ENCODE assay signal across 17 cellular contexts in the genomic region with DNA sequence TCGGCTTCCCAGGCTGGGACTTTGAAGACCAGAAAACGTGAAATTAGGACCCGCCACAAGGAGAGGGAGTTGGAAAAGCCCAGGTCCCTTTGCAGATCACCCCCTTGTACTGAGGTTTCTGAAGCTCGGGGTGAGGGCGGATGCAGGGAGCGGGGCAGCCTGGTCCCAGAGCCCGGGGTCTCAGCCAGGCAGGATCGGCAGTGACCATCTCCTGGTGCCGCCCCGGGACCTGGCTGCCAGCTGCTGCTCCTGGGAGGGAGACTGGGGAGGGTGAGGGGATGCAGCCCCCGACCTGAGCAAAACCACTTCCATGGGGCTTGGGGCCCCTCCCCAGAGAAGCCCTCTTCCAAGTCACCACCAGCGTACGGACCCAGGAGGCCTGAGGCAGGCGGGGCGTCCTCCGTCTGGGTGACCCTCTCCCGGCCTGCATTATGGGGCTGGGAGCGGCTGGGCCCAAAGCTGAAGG. TPM values are rescaled to one million over a fixed set of nuclear protein-coding genes. Genes with fewer than 3 reads are reported as not detected.
DNase-seq lines count a peak whose midpoint lies in the region; ATAC-seq and TF ChIP-seq lines count a peak whose summit lies in the region.
"Had no signal": no experiment of that assay in that cellular context is flagged by ENCODE, and none has a peak within 500 bp of the region (broad histone marks: within the 10 kb centered on the region; RNA-seq: fewer than 3 reads in every experiment).

No MANE protein-coding gene starts in this region.

- H3K27me3 Mint-ChIP-seq in activated CD4-positive, alpha-beta T cell treated with anti-CD3 and anti-CD28 coated beads for 36 hours, result no peaks in the 10 kb centered on the region
- H3K27me3 Mint-ChIP-seq in natural killer cell treated with Interleukin-12 subunit alpha and Interleukin-12 subunit beta and Interleukin-15 and Interleukin-18, amount 100 ng/mL, for 72 hours, result no peaks in the 10 kb centered on the region

- H3K9me3 ChIP-seq in DND-41 (ENCODE audit: insufficient read depth, low read length, severe bottlenecking) (no peaks in the 10 kb centered on the region), esophagus muscularis mucosa (no peaks in the 10 kb centered on the region)
- H3K9me3 ChIP-seq: neutrophil, sigmoid colon had no signal

- peaks cover 8% of the 10 kb centered on the region; the same call in 1 of the 2 replicates for H3K79me2 ChIP-seq in DND-41 (ENCODE audit: insufficient read depth, low read length)

- CTCF ChIA-PET in activated CD4-positive, alpha-beta T cell treated with anti-CD3 and anti-CD28 coated beads for 36 hours (lab: Charles Lee), result interaction anchor here (1.1 to 4.5 kb wide), 4 partner anchors 14 to 66 kb away, joined by 3 to 23 read pairs (median 6); a partner anchor contains a TSS

- H3K4me3 ChIP-seq in DND-41 (ENCODE audit: low read depth in 1 of 2, low read length in 2 of 2) (peak overlapping the region in 1 of 2 experiments; percentile 57; a peak in 3 of 4 replicates), esophagus muscularis mucosa (no peak overlapping the region)
- H3K4me3 ChIP-seq: sigmoid colon had no signal

- peaks cover 4% of the 10 kb centered on the region for H3K9me3 Mint-ChIP-seq in activated CD4-positive, alpha-beta T cell treated with anti-CD3 and anti-CD28 coated beads for 36 hours (ENCODE audit: low read depth)
- H3K9me3 Mint-ChIP-seq in activated naive CD4-positive, alpha-beta T cell treated with anti-CD3 and anti-CD28 coated beads, Interleukin-2, amount 50 U/mL, for 72 hours, result peaks cover 0 to 3% of the 10 kb centered on the region in 2 donors
- no peaks in the 10 kb centered on the region for H3K9me3 Mint-ChIP-seq in natural killer cell treated with Interleukin-12 subunit alpha and Interleukin-12 subunit beta and Interleukin-15 and Interleukin-18, amount 100 ng/mL, for 72 hours

- H3K4me1 ChIP-seq in DND-41 (ENCODE audit: insufficient read depth, low read length), result peaks cover 94% of the 10 kb centered on the region
- peaks cover 27 to 31% (median 28%) of the 10 kb centered on the region in 4 donors for H3K4me1 ChIP-seq in esophagus muscularis mucosa

- H3K27ac ChIP-seq in DND-41 (ENCODE audit: low read length), result peak overlapping the region; percentile 99
- no peak overlapping the region for H3K27ac ChIP-seq in esophagus muscularis mucosa (replicated peaks in 1 of 4)
- H3K27ac ChIP-seq: neutrophil, sigmoid colon had no signal

- H3K27ac Mint-ChIP-seq in activated CD4-positive, alpha-beta T cell treated with anti-CD3 and anti-CD28 coated beads for 36 hours, result peak overlapping the region; percentile 100
- peak overlapping the region; percentile 97 to 100 for H3K27ac Mint-ChIP-seq in activated naive CD4-positive, alpha-beta T cell treated with anti-CD3 and anti-CD28 coated beads, Interleukin-2, amount 50 U/mL, for 72 hours
- H3K27ac Mint-ChIP-seq in natural killer cell treated with Interleukin-12 subunit alpha and Interleukin-12 subunit beta and Interleukin-15 and Interleukin-18, amount 100 ng/mL, for 72 hours, result peak overlapping the region; percentile 14 to 88

- peak overlapping the region; percentile 22; the same call in 1 of the 2 replicates for H2AFZ ChIP-seq in DND-41 (ENCODE audit: low read depth, low read length)

- POLR2A ChIA-PET in activated CD4-positive, alpha-beta T cell treated with anti-CD3 and anti-CD28 coated beads for 36 hours (lab: Charles Lee), result interaction anchor here (1.0 to 9.6 kb wide), 3 partner anchors 15 to 97 kb away, joined by 3 to 94 read pairs (median 3); a partner anchor contains a TSS

- DNase-seq in activated CD4-positive, alpha-beta T cell treated with anti-CD3 and anti-CD28 coated beads for 36 hours, result peak; percentile 48
- no peak for DNase-seq in activated CD4-positive, alpha-beta T cell treated with anti-CD3 and anti-CD28 coated beads, Interleukin-2, amount 50 U/mL, for 4 hours
- DNase-seq in DND-41, result peak; percentile 80
- DNase-seq in activated naive CD4-positive, alpha-beta T cell treated with anti-CD3 and anti-CD28 coated beads, Interleukin-2, amount 50 U/mL, for 72 hours (ENCODE audit: low spot score in 2 of 2), result no peak
- DNase-seq in natural killer cell treated with Interleukin-12 subunit alpha and Interleukin-12 subunit beta and Interleukin-15 and Interleukin-18, amount 100 ng/mL, for 72 hours (ENCODE audit: low spot score), result no peak
- no peak for DNase-seq in esophagus muscularis mucosa (ENCODE audit: extremely low spot score)
- DNase-seq: DMS153, Kasumi-1, NCI-H1930, NCI-H526, substantia nigra had no signal

- TF ChIP-seq EP300 in esophagus muscularis mucosa (IDR thresholded peaks at IDR 0.05), result no peak

- peak overlapping the region; percentile 88 for H3K4me2 ChIP-seq in DND-41 (ENCODE audit: insufficient read depth, low read length)

- no peak for TF ChIP-seq CTCF in DND-41 (IDR thresholded peaks at IDR 0.05; ENCODE audit: borderline replicate concordance, extremely low read depth, low read length, poor library complexity, severe bottlenecking)
- no peak for TF ChIP-seq CTCF in esophagus muscularis mucosa (IDR thresholded peaks at IDR 0.05)

- H3K36me3 ChIP-seq in DND-41 (ENCODE audit: insufficient read depth, low read length) (no peaks in the 10 kb centered on the region), esophagus muscularis mucosa (no peaks in the 10 kb centered on the region)
- H3K36me3 ChIP-seq: neutrophil, sigmoid colon had no signal

- ATAC-seq in activated CD4-positive, alpha-beta T cell treated with anti-CD3 and anti-CD28 coated beads for 36 hours, result no peak
- ATAC-seq in DND-41 (ENCODE audit: insufficient read depth, low read depth), result peak; percentile 7
- no peak for ATAC-seq in activated naive CD4-positive, alpha-beta T cell treated with anti-CD3 and anti-CD28 coated beads, Interleukin-2, amount 50 U/mL, for 72 hours
- no peak for ATAC-seq in natural killer cell treated with Interleukin-12 subunit alpha and Interleukin-12 subunit beta and Interleukin-15 and Interleukin-18, amount 100 ng/mL, for 72 hours
- ATAC-seq in HG03460 (IDR thresholded peaks at IDR 0.05; ENCODE audit: unreplicated experiment), result no peak
- no peak for ATAC-seq in HG03139 (IDR thresholded peaks at IDR 0.05; ENCODE audit: unreplicated experiment)

- peak overlapping the region; percentile 80 for H3K4me3 Mint-ChIP-seq in activated CD4-positive, alpha-beta T cell treated with anti-CD3 and anti-CD28 coated beads for 36 hours
- H3K4me3 Mint-ChIP-seq in natural killer cell treated with Interleukin-12 subunit alpha and Interleukin-12 subunit beta and Interleukin-15 and Interleukin-18, amount 100 ng/mL, for 72 hours, result peak overlapping the region; percentile 67

- H4K20me1 ChIP-seq in DND-41 (ENCODE audit: insufficient read depth, low read length), result no peaks in the 10 kb centered on the region

- intact Hi-C loops in activated CD4-positive, alpha-beta T cell treated with anti-CD3 and anti-CD28 coated beads for 36 hours (cut with DNase I, micrococcal nuclease), result loop anchor here in 1 of 2 experiments (1.0 kb wide), 1 partner anchor 19 kb away; no protein-coding TSS in a partner anchor
- intact Hi-C loops in esophagus muscularis mucosa (cut with DNase I), result no loop called here

- TF ChIP-seq POLR2A in esophagus muscularis mucosa (IDR thresholded peaks at IDR 0.05; ENCODE audit: low read depth), result no peak

- peak overlapping the region; percentile 76 for H3K9ac ChIP-seq in DND-41 (ENCODE audit: low read depth, low read length)

- H3K27me3 ChIP-seq in DND-41 (ENCODE audit: insufficient read depth, low read length, poor library complexity) (no peaks in the 10 kb centered on the region), esophagus muscularis mucosa (no peaks in the 10 kb centered on the region)
- H3K27me3 ChIP-seq: sigmoid colon had no signal

- H3K36me3 Mint-ChIP-seq in activated CD4-positive, alpha-beta T cell treated with anti-CD3 and anti-CD28 coated beads for 36 hours (ENCODE audit: low read depth), result peaks cover 9% of the 10 kb centered on the region
- peaks cover 4 to 17% of the 10 kb centered on the region in 2 donors for H3K36me3 Mint-ChIP-seq in activated naive CD4-positive, alpha-beta T cell treated with anti-CD3 and anti-CD28 coated beads, Interleukin-2, amount 50 U/mL, for 72 hours
- no peaks in the 10 kb centered on the region for H3K36me3 Mint-ChIP-seq in natural killer cell treated with Interleukin-12 subunit alpha and Interleukin-12 subunit beta and Interleukin-15 and Interleukin-18, amount 100 ng/mL, for 72 hours

- peaks cover 67% of the 10 kb centered on the region for H3K4me1 Mint-ChIP-seq in activated CD4-positive, alpha-beta T cell treated with anti-CD3 and anti-CD28 coated beads for 36 hours
- peaks cover 65 to 74% of the 10 kb centered on the region in 2 donors for H3K4me1 Mint-ChIP-seq in natural killer cell treated with Interleukin-12 subunit alpha and Interleukin-12 subunit beta and Interleukin-15 and Interleukin-18, amount 100 ng/mL, for 72 hours (ENCODE audit: low read depth in 2 of 2)

- WGBS in esophagus muscularis mucosa, result 91% methylated on average over 11 of the region's 18 CpGs

RNA-seq across cellular contexts. Expression of a gene that starts 14.9 kb away (rescaled TPM):
- total RNA-seq in activated CD4-positive, alpha-beta T cell treated with anti-CD3 and anti-CD28 coated beads for 36 hours, result 100 to 1,000 TPM; 614 to 725 TPM
- total RNA-seq in activated naive CD4-positive, alpha-beta T cell treated with anti-CD3 and anti-CD28 coated beads, Interleukin-2, amount 50 U/mL, for 72 hours, result 100 to 1,000 TPM; 620 to 646 TPM
- total RNA-seq in natural killer cell treated with Interleukin-12 subunit alpha and Interleukin-12 subunit beta and Interleukin-15 and Interleukin-18, amount 100 ng/mL, for 72 hours, result 10 to 100 TPM; 61.8 to 73.6 TPM
- 1 to 10 TPM in 2 of 4 donors, under 1 TPM in 1, not detected in 1; 0.91 to 5.7 (median 2.0) TPM for total RNA-seq in esophagus muscularis mucosa
- total RNA-seq: A673, dermis microvascular lymphatic vessel endothelial cell had no signal

RNA-seq across cellular contexts. Expression of a gene that starts 29.0 kb away (rescaled TPM):
- 100 to 1,000 TPM; 118 to 182 TPM for total RNA-seq in activated CD4-positive, alpha-beta T cell treated with anti-CD3 and anti-CD28 coated beads for 36 hours
- total RNA-seq in activated naive CD4-positive, alpha-beta T cell treated with anti-CD3 and anti-CD28 coated beads, Interleukin-2, amount 50 U/mL, for 72 hours, result 100 to 1,000 TPM; 130 to 171 TPM
- total RNA-seq in natural killer cell treated with Interleukin-12 subunit alpha and Interleukin-12 subunit beta and Interleukin-15 and Interleukin-18, amount 100 ng/mL, for 72 hours, result 100 to 1,000 TPM; 160 to 215 TPM
- 10 to 100 TPM; 47.2 to 65.5 (median 61.0) TPM for total RNA-seq in esophagus muscularis mucosa

RNA-seq across cellular contexts. Expression of a gene that starts 31.0 kb away (rescaled TPM):
- 10 to 100 TPM in 1 of 2 experiments, 1 to 10 TPM in 1; 9.0 to 10.9 TPM for total RNA-seq in activated CD4-positive, alpha-beta T cell treated with anti-CD3 and anti-CD28 coated beads for 36 hours
- total RNA-seq in activated naive CD4-positive, alpha-beta T cell treated with anti-CD3 and anti-CD28 coated beads, Interleukin-2, amount 50 U/mL, for 72 hours, result 10 to 100 TPM in 1 of 2 donors, 1 to 10 TPM in 1; 2.3 to 13.7 TPM
- under 1 TPM in 1 of 2 donors, not detected in 1; 0.56 TPM for total RNA-seq in natural killer cell treated with Interleukin-12 subunit alpha and Interleukin-12 subunit beta and Interleukin-15 and Interleukin-18, amount 100 ng/mL, for 72 hours
- 10 to 100 TPM in 3 of 4 donors, 1 to 10 TPM in 1; 10.0 to 41.1 (median 22.2) TPM for total RNA-seq in esophagus muscularis mucosa

RNA-seq across cellular contexts. Expression of a gene that starts 56.5 kb away (rescaled TPM):
- total RNA-seq in activated CD4-positive, alpha-beta T cell treated with anti-CD3 and anti-CD28 coated beads for 36 hours, result not detected
- under 1 TPM; 0.18 to 0.41 TPM for total RNA-seq in activated naive CD4-positive, alpha-beta T cell treated with anti-CD3 and anti-CD28 coated beads, Interleukin-2, amount 50 U/mL, for 72 hours
- not detected for total RNA-seq in natural killer cell treated with Interleukin-12 subunit alpha and Interleukin-12 subunit beta and Interleukin-15 and Interleukin-18, amount 100 ng/mL, for 72 hours
- total RNA-seq in esophagus muscularis mucosa, result not detected
- total RNA-seq: dermis microvascular lymphatic vessel endothelial cell, sigmoid colon had no signal

Comparison
In these comparisons a context has a peak if more than half of its experiments do, and no peak if none do; other contexts are left out.
1. DNase-seq: peak in activated CD4-positive, alpha-beta T cell treated with anti-CD3 and anti-CD28 coated beads for 36 hours (single experiment) and DND-41 (single experiment); none in activated CD4-positive, alpha-beta T cell treated with anti-CD3 and anti-CD28 coated beads, Interleukin-2, amount 50 U/mL, for 4 hours (0 of 2), activated naive CD4-positive, alpha-beta T cell treated with anti-CD3 and anti-CD28 coated beads, Interleukin-2, amount 50 U/mL, for 72 hours (0 of 2), natural killer cell treated with Interleukin-12 subunit alpha and Interleukin-12 subunit beta and Interleukin-15 and Interleukin-18, amount 100 ng/mL, for 72 hours (single experiment) and esophagus muscularis mucosa (single experiment).
2. RNA of a gene that starts 14.9 kb away (total RNA-seq): 614 to 725 TPM in activated CD4-positive, alpha-beta T cell treated with anti-CD3 and anti-CD28 coated beads for 36 hours, 620 to 646 TPM in activated naive CD4-positive, alpha-beta T cell treated with anti-CD3 and anti-CD28 coated beads, Interleukin-2, amount 50 U/mL, for 72 hours and 61.8 to 73.6 TPM in natural killer cell treated with Interleukin-12 subunit alpha and Interleukin-12 subunit beta and Interleukin-15 and Interleukin-18, amount 100 ng/mL, for 72 hours; 0.91 to 5.7 TPM in esophagus muscularis mucosa; every median in the first group is over 4 times any median in the second.
3. Peak in every context shown above with its lines, with median percentiles within 50 percentile points of each other: H3K27ac Mint-ChIP-seq.